In the genomic region with DNA sequence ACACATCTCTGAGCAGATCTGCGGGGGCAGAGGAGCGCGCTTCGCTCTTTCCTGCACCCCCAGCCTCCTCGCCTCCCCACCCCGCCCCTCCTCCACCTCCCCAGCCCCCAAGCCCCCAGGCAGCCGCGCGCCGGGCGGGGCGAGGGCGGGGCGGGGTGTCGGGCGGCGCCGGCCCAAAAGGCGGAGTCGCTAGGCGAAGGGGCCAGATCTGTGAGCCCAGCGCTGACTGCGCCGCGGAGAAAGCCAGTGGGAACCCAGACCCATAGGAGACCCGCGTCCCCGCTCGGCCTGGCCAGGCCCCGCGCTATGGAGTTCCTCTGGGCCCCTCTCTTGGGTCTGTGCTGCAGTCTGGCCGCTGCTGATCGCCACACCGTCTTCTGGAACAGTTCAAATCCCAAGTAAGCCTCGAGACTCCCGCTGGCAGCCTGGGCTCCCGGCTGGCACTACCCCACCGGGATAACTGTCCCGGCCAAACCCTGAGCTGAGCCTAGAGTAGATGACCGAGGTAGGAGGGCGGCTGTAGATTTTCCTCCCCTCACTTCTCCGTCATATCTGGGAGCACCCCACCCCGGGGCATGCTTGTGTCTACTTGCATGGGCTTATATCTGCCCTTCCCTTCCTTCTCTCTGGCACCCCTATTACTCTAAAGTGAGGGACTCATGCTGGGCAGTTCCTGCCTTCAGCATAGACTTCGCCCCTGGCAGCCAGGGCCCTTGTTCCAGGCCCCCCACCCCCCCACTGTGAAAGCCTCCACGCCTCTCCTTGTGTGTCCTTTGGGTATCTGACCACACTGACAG, we compare ENCODE assay signal across 8 cellular contexts. TPM values are rescaled to one million over a fixed set of nuclear protein-coding genes. Genes with fewer than 3 reads are reported as not detected.
A peak's percentile ranks its signal among the peaks of the same experiment; 100 is the strongest.
DNase-seq lines count a peak whose midpoint lies in the region; ATAC-seq and TF ChIP-seq lines count a peak whose summit lies in the region.

A gene with protein sequence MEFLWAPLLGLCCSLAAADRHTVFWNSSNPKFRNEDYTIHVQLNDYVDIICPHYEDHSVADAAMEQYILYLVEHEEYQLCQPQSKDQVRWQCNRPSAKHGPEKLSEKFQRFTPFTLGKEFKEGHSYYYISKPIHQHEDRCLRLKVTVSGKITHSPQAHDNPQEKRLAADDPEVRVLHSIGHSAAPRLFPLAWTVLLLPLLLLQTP (plus strand): TSS at position 205 of the 797 bp plus-strand sequence. CDS start 102 bp downstream, at position 307.

- peak; percentile 80 for ATAC-seq in activated CD8-positive, alpha-beta memory T cell treated with anti-CD3 and anti-CD28 coated beads, Interleukin-2, amount 10 ng/mL, durations not matched to agents 7 days and 5 days
- ATAC-seq in stimulated activated memory B cell treated with anti-CD40 and anti-IgM and Interleukin-4, amounts not matched to agents 10 μg/mL and 1 μg/mL and 100 μg/mL, for 72 hours = peak; percentile 70
- ATAC-seq in HG03521 (IDR thresholded peaks at IDR 0.05; ENCODE audit: unreplicated experiment) = no peak

- H3K27me3 ChIP-seq in Caco-2 (replicated peaks; ENCODE audit: control insufficient read depth, insufficient read depth, low read length) = no peaks in the 10 kb centered on the region
- H3K27me3 ChIP-seq in MM.1S (replicated peaks; ENCODE audit: insufficient read depth, low read length) = peaks cover 85% of the 10 kb centered on the region
- peaks cover 46 to 74% of the 10 kb centered on the region in 2 experiments for H3K27me3 ChIP-seq in mesenchymal stem cell (ENCODE audit: control insufficient read depth in 1 of 2, insufficient read depth in 1 of 2, low read length in 2 of 2)

- H3K9me2 ChIP-seq in MM.1S (replicated peaks; ENCODE audit: insufficient read depth, low read length) = no peaks in the 10 kb centered on the region

- peaks cover 42% of the 10 kb centered on the region for H3K4me1 Mint-ChIP-seq in Caco-2 (ENCODE audit: low read depth, unreplicated experiment)
- H3K4me1 Mint-ChIP-seq in activated CD8-positive, alpha-beta memory T cell treated with anti-CD3 and anti-CD28 coated beads, Interleukin-2, amount 10 ng/mL, durations not matched to agents 7 days and 5 days = peaks cover 25% of the 10 kb centered on the region
- H3K4me1 Mint-ChIP-seq in endothelial cell (ENCODE audit: unreplicated experiment) = peaks cover 43% of the 10 kb centered on the region
- peaks cover 25% of the 10 kb centered on the region for H3K4me1 Mint-ChIP-seq in stimulated activated memory B cell treated with anti-CD40 and anti-IgM and Interleukin-4, amounts not matched to agents 10 μg/mL and 1 μg/mL and 100 μg/mL, for 72 hours

- H2BK120ac ChIP-seq in mesenchymal stem cell (ENCODE audit: low read depth, low read length) = no peak within 1 kb of the TSS

- H4K91ac ChIP-seq in mesenchymal stem cell (ENCODE audit: low read length) = no peak within 1 kb of the TSS

- peak within 1 kb of the TSS; percentile 44 for H2BK15ac ChIP-seq in mesenchymal stem cell (ENCODE audit: low read depth, poor library complexity, severe bottlenecking)

- no peak within 1 kb of the TSS for H2AK5ac ChIP-seq in mesenchymal stem cell (ENCODE audit: low read length, severe bottlenecking)

- H3K36me3 Mint-ChIP-seq in Caco-2 (ENCODE audit: insufficient read depth, unreplicated experiment) (peaks cover 46% of the 10 kb centered on the region), endothelial cell (ENCODE audit: low read depth, unreplicated experiment) (peaks cover 38% of the 10 kb centered on the region)
- H3K36me3 Mint-ChIP-seq in activated CD8-positive, alpha-beta memory T cell treated with anti-CD3 and anti-CD28 coated beads, Interleukin-2, amount 10 ng/mL, durations not matched to agents 7 days and 5 days = no peaks in the 10 kb centered on the region
- no peaks in the 10 kb centered on the region for H3K36me3 Mint-ChIP-seq in stimulated activated memory B cell treated with anti-CD40 and anti-IgM and Interleukin-4, amounts not matched to agents 10 μg/mL and 1 μg/mL and 100 μg/mL, for 72 hours

- peak within 1 kb of the TSS in 1 of 2 experiments; percentile 11 for H2BK12ac ChIP-seq in mesenchymal stem cell (ENCODE audit: low read length in 2 of 2)

- peak within 1 kb of the TSS; percentile 7 for H4K8ac ChIP-seq in mesenchymal stem cell (ENCODE audit: low read length)

- H3K4me2 ChIP-seq in MM.1S (ENCODE audit: low read depth, low read length) (peak within 1 kb of the TSS; percentile 92), mesenchymal stem cell (ENCODE audit: low read length, poor library complexity, severe bottlenecking) (peak within 1 kb of the TSS; percentile 94)

- TF ChIP-seq CTCF in Caco-2 (IDR thresholded peaks at IDR 0.05; ENCODE audit: insufficient read depth in 1 of 2, low read depth in 1 of 2, low read length in 1 of 2, severe bottlenecking in 1 of 2, unreplicated experiment in 1 of 2) = no peak
- no peak for TF ChIP-seq CTCF in MM.1S (IDR thresholded peaks at IDR 0.05; ENCODE audit: low read length)
- TF ChIP-seq CTCF in endothelial cell (IDR thresholded peaks at IDR 0.05; ENCODE audit: unreplicated experiment) = no peak

- peaks cover 53% of the 10 kb centered on the region for H3K4me1 ChIP-seq in Caco-2
- H3K4me1 ChIP-seq in MM.1S (ENCODE audit: low read length) = peaks cover 5% of the 10 kb centered on the region; the same call in 1 of the 2 replicates
- H3K4me1 ChIP-seq in mesenchymal stem cell (ENCODE audit: control insufficient read depth, insufficient read depth, low read depth, low read length) = peaks cover 51% of the 10 kb centered on the region

- DNase-seq in Caco-2 (peak; percentile 65 to 79), MM.1S (peak; percentile 41), endothelial cell (ENCODE audit: low spot score) (peak; percentile 73), mesenchymal stem cell (peak; percentile 48), NCI-H524 treated with DMSO at 0.1 percent for 48 hours (lab: John Stamatoyannopoulos, UW) (no peak)
- DNase-seq in activated CD8-positive, alpha-beta memory T cell treated with anti-CD3 and anti-CD28 coated beads, Interleukin-2, amount 10 ng/mL, durations not matched to agents 7 days and 5 days = no peak

- no peak within 1 kb of the TSS for H2BK5ac ChIP-seq in mesenchymal stem cell (ENCODE audit: low read depth, low read length, poor library complexity, severe bottlenecking)

- H3K23ac ChIP-seq in mesenchymal stem cell (ENCODE audit: low read length in 2 of 2) = peak within 1 kb of the TSS in 1 of 2 experiments; percentile 62

- no peaks in the 10 kb centered on the region for H3K79me2 ChIP-seq in MM.1S (ENCODE audit: low read length)

- H3K9me3 ChIP-seq in Caco-2 (no peaks in the 10 kb centered on the region), MM.1S (replicated peaks; ENCODE audit: insufficient read depth, low read length) (no peaks in the 10 kb centered on the region), mesenchymal stem cell (ENCODE audit: control insufficient read depth, low read length) (no peaks in the 10 kb centered on the region)

- no peaks in the 10 kb centered on the region for H3K27me3 Mint-ChIP-seq in Caco-2 (ENCODE audit: insufficient read depth, unreplicated experiment)
- H3K27me3 Mint-ChIP-seq in activated CD8-positive, alpha-beta memory T cell treated with anti-CD3 and anti-CD28 coated beads, Interleukin-2, amount 10 ng/mL, durations not matched to agents 7 days and 5 days = peaks cover 62% of the 10 kb centered on the region
- peaks cover 26% of the 10 kb centered on the region for H3K27me3 Mint-ChIP-seq in endothelial cell (ENCODE audit: unreplicated experiment)
- peaks cover 71% of the 10 kb centered on the region for H3K27me3 Mint-ChIP-seq in stimulated activated memory B cell treated with anti-CD40 and anti-IgM and Interleukin-4, amounts not matched to agents 10 μg/mL and 1 μg/mL and 100 μg/mL, for 72 hours

- H2AFZ ChIP-seq in MM.1S (ENCODE audit: low read length) (peak within 1 kb of the TSS; percentile 52), mesenchymal stem cell (ENCODE audit: low read depth, low read length) (peak within 1 kb of the TSS; percentile 36)

- H3K79me1 ChIP-seq in mesenchymal stem cell (replicated peaks; ENCODE audit: low read length, poor library complexity, severe bottlenecking) = no peaks in the 10 kb centered on the region

- POLR2A ChIA-PET in Caco-2 (lab: Charles Lee) = interaction anchor here (0.6 kb wide), 1 partner anchor 183 kb away, joined by 7 read pairs; no protein-coding TSS in a partner anchor

- no peaks in the 10 kb centered on the region for H4K20me1 ChIP-seq in MM.1S (ENCODE audit: insufficient read depth, low read length)

- peak within 1 kb of the TSS in 1 of 2 experiments; percentile 50 for H3K4ac ChIP-seq in mesenchymal stem cell (ENCODE audit: low read depth in 1 of 2, low read length in 2 of 2)

- peak within 1 kb of the TSS; percentile 3 to 28 for H3K18ac ChIP-seq in mesenchymal stem cell (ENCODE audit: low read depth in 1 of 2, low read length in 2 of 2)

- no peaks in the 10 kb centered on the region for H3K9me3 Mint-ChIP-seq in Caco-2 (ENCODE audit: unreplicated experiment)
- no peaks in the 10 kb centered on the region for H3K9me3 Mint-ChIP-seq in activated CD8-positive, alpha-beta memory T cell treated with anti-CD3 and anti-CD28 coated beads, Interleukin-2, amount 10 ng/mL, durations not matched to agents 7 days and 5 days (ENCODE audit: low read depth)
- H3K9me3 Mint-ChIP-seq in endothelial cell (ENCODE audit: unreplicated experiment) = no peaks in the 10 kb centered on the region
- H3K9me3 Mint-ChIP-seq in stimulated activated memory B cell treated with anti-CD40 and anti-IgM and Interleukin-4, amounts not matched to agents 10 μg/mL and 1 μg/mL and 100 μg/mL, for 72 hours = no peaks in the 10 kb centered on the region

- no TSS peak for BruUV-seq in Caco-2 (replicated peaks; lab: Mats Ljungman, UMichigan)

- H3K27ac Mint-ChIP-seq in Caco-2 (ENCODE audit: unreplicated experiment) = peak within 1 kb of the TSS; percentile 80
- H3K27ac Mint-ChIP-seq in activated CD8-positive, alpha-beta memory T cell treated with anti-CD3 and anti-CD28 coated beads, Interleukin-2, amount 10 ng/mL, durations not matched to agents 7 days and 5 days = no peak within 1 kb of the TSS
- H3K27ac Mint-ChIP-seq in endothelial cell (ENCODE audit: unreplicated experiment) = peak within 1 kb of the TSS; percentile 98
- H3K27ac Mint-ChIP-seq in stimulated activated memory B cell treated with anti-CD40 and anti-IgM and Interleukin-4, amounts not matched to agents 10 μg/mL and 1 μg/mL and 100 μg/mL, for 72 hours = peak within 1 kb of the TSS; percentile 43

- CTCF ChIA-PET in Caco-2 (lab: Charles Lee) = interaction anchor here (0.7 to 3.7 kb wide), 4 partner anchors 36 to 45 kb away, joined by 3 to 16 read pairs (median 12); partner anchors contain the start of gene KRTCAP2
- CTCF ChIA-PET in activated CD8-positive, alpha-beta memory T cell treated with anti-CD3 and anti-CD28 coated beads, Interleukin-2, amount 10 ng/mL, durations not matched to agents 7 days and 5 days (lab: Charles Lee) = interaction anchor here (1.5 to 2.0 kb wide), 3 partner anchors 36 to 41 kb away, joined by 4 to 9 read pairs (median 6); no protein-coding TSS in a partner anchor

- H3K36me3 ChIP-seq in Caco-2 (ENCODE audit: control insufficient read depth, insufficient read depth, low read length) (peaks cover 5% of the 10 kb centered on the region), MM.1S (replicated peaks; ENCODE audit: insufficient read depth, low read length) (no peaks in the 10 kb centered on the region), mesenchymal stem cell (ENCODE audit: control insufficient read depth in 1 of 2, insufficient read depth in 2 of 2, low read depth in 1 of 2, low read length in 2 of 2) (peaks cover 0 to 6% of the 10 kb centered on the region in 2 experiments)

- WGBS in mesenchymal stem cell = 3% methylated on average over 39 of the region's 45 CpGs

- peak within 1 kb of the TSS; percentile 68 for H3K4me3 ChIP-seq in Caco-2 (ENCODE audit: low read depth, low read length)
- peak within 1 kb of the TSS; percentile 47 for H3K4me3 ChIP-seq in MM.1S (ENCODE audit: low read length)
- H3K4me3 ChIP-seq in mesenchymal stem cell (ENCODE audit: insufficient read depth in 1 of 2, low read depth in 1 of 2, low read length in 2 of 2) = peak within 1 kb of the TSS; percentile 51 to 69

- H3K14ac ChIP-seq in mesenchymal stem cell (ENCODE audit: low read length in 2 of 2) = peak within 1 kb of the TSS in 1 of 2 experiments; percentile 46

- H3F3A ChIP-seq in MM.1S (ENCODE audit: insufficient read depth, low read length) = no peaks in the 10 kb centered on the region

- intact Hi-C loops in Caco-2 (cut with micrococcal nuclease; ENCODE audit: unreplicated experiment) = loop anchor here (5.0 kb wide), 1 partner anchor 126 kb away; the partner anchor contains the start of gene ZBTB7B

- H3K9ac ChIP-seq in MM.1S (ENCODE audit: low read length) = no peak within 1 kb of the TSS
- H3K9ac ChIP-seq in mesenchymal stem cell (ENCODE audit: low read length) = peak within 1 kb of the TSS; percentile 48

- no peak within 1 kb of the TSS for H3K27ac ChIP-seq in MM.1S (ENCODE audit: low read length)
- H3K27ac ChIP-seq in mesenchymal stem cell (ENCODE audit: low read length, poor library complexity, severe bottlenecking) = no peak within 1 kb of the TSS

- H3K4me3 Mint-ChIP-seq in Caco-2 (ENCODE audit: unreplicated experiment) (peak within 1 kb of the TSS; percentile 89), endothelial cell (ENCODE audit: unreplicated experiment) (peak within 1 kb of the TSS; percentile 100)
- peak within 1 kb of the TSS; percentile 64 for H3K4me3 Mint-ChIP-seq in activated CD8-positive, alpha-beta memory T cell treated with anti-CD3 and anti-CD28 coated beads, Interleukin-2, amount 10 ng/mL, durations not matched to agents 7 days and 5 days
- peak within 1 kb of the TSS; percentile 80 for H3K4me3 Mint-ChIP-seq in stimulated activated memory B cell treated with anti-CD40 and anti-IgM and Interleukin-4, amounts not matched to agents 10 μg/mL and 1 μg/mL and 100 μg/mL, for 72 hours

RNA-seq across cellular contexts. Expression of the gene that starts here (rescaled TPM):
- total RNA-seq in Caco-2 (2022) = 42.5 and 47.9 TPM in 2 replicates
- total RNA-seq in activated CD8-positive, alpha-beta memory T cell treated with anti-CD3 and anti-CD28 coated beads, Interleukin-2, amount 10 ng/mL, durations not matched to agents 7 days and 5 days = not detected
- total RNA-seq in endothelial cell (ENCODE audit: unreplicated experiment) = 413 TPM
- 0.62 TPM for polyA plus RNA-seq in mesenchymal stem cell (2013, experiment 1 of 2)
- 0.53 TPM for polyA plus RNA-seq in mesenchymal stem cell (2013, experiment 2 of 2)

Comparison
In these comparisons a context has a peak if more than half of its experiments do, and no peak if none do; other contexts are left out.
1. RNA of the gene that starts here (total RNA-seq): 413 TPM in endothelial cell (single experiment) and 42.5 to 47.9 TPM in Caco-2; not detected in activated CD8-positive, alpha-beta memory T cell treated with anti-CD3 and anti-CD28 coated beads, Interleukin-2, amount 10 ng/mL, durations not matched to agents 7 days and 5 days; every median in the first group is over 10 times any median in the second.
2. Peak in ATAC-seq in activated CD8-positive, alpha-beta memory T cell treated with anti-CD3 and anti-CD28 coated beads, Interleukin-2, amount 10 ng/mL, durations not matched to agents 7 days and 5 days; RNA of the gene not detected or under 1 TPM.
3. DNase-seq: peak in Caco-2 (2 of 2), MM.1S (single experiment), endothelial cell (single experiment) and mesenchymal stem cell (single experiment); none in activated CD8-positive, alpha-beta memory T cell treated with anti-CD3 and anti-CD28 coated beads, Interleukin-2, amount 10 ng/mL, durations not matched to agents 7 days and 5 days (single experiment) and NCI-H524 treated with DMSO at 0.1 percent for 48 hours (single experiment).
4. Peak in every context shown above with its lines, with median percentiles within 50 percentile points of each other: H3K4me3 ChIP-seq and H3K4me3 Mint-ChIP-seq.